Comparison of ENCODE assay signal across 1 cellular context in genomic region chr2:28338046-28338753, GRCh38.
TF ChIP-seq lines count a peak whose summit lies in the region.

No MANE protein-coding gene starts in this region.

TF ChIP-seq in GM23338, 12 proteins besides CTCF, POLR2A, EP300 and RAD21 (continued from another document):
- no peak for TF ChIP-seq ZNF462 (CRISPR knock-in tag; IDR thresholded peaks at IDR 0.05)
- TF ChIP-seq ZNF331 (CRISPR knock-in tag; IDR thresholded peaks at IDR 0.05; ENCODE audit: low read depth) = no peak
- TF ChIP-seq CREB1 (CRISPR knock-in tag; IDR thresholded peaks at IDR 0.05; ENCODE audit: low read depth) = no peak
